Comparison of ENCODE assay signal across 1 cellular context in the genomic region with DNA sequence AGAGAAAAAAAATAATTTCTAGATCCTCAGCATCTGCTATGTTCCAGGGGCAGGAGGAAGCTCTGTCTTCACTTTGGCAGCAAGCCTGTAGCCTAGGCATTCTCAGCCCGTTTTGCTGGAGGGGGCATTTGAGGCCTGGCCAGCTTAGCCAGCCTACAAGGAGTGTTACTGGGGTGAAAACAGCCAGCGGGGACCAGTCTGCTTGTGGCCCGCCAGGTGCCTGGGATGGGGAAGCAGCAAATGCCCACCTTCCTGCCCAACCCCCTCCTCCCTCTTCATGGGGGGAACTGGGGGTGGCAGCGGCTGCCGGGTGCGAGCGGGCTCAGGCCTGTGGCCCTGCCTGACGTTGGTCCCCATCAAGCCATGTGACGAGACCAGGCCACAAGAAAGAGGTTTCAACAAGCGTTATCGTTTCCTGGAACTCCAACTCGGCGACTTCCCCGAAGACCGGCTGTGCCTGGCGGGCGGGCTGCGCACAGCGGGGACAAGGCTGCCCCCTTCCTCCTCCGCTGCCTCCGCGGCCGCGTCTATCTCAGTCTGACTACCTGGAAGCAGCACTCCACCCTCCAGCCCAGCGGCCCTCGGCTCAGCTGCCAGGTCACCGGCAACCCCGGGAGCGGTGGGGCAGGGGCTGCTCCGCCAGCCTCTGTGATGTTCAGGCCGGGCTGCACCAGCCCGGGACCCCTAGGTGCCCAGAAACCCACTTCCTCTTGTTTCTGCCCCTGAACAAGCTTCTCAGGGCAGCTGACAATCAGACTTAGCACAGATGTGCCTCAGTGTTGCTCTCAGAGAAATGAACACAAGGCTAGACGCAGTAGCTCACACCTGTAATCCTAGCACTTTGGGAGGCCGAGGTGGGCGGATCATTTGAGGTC.
TF ChIP-seq lines count a peak whose summit lies in the region.

No MANE protein-coding gene starts in this region.

TF ChIP-seq in GM12878, 131 proteins besides CTCF, POLR2A, EP300 and RAD21 (continued from another document):
- peak; percentile 66 for TF ChIP-seq RELA (IDR thresholded peaks at IDR 0.05; ENCODE audit: borderline replicate concordance, partially characterized antibody)
- TF ChIP-seq RUNX3 (IDR thresholded peaks at IDR 0.05; ENCODE audit: low read length), result peak; percentile 83
- TF ChIP-seq ZNF622 (IDR thresholded peaks at IDR 0.05), result no peak
- no peak for TF ChIP-seq HDAC6 (IDR thresholded peaks at IDR 0.05; ENCODE audit: unreplicated experiment)
- no peak for TF ChIP-seq ZNF207 (IDR thresholded peaks at IDR 0.05; ENCODE audit: borderline replicate concordance)
- TF ChIP-seq, protein P1, sequence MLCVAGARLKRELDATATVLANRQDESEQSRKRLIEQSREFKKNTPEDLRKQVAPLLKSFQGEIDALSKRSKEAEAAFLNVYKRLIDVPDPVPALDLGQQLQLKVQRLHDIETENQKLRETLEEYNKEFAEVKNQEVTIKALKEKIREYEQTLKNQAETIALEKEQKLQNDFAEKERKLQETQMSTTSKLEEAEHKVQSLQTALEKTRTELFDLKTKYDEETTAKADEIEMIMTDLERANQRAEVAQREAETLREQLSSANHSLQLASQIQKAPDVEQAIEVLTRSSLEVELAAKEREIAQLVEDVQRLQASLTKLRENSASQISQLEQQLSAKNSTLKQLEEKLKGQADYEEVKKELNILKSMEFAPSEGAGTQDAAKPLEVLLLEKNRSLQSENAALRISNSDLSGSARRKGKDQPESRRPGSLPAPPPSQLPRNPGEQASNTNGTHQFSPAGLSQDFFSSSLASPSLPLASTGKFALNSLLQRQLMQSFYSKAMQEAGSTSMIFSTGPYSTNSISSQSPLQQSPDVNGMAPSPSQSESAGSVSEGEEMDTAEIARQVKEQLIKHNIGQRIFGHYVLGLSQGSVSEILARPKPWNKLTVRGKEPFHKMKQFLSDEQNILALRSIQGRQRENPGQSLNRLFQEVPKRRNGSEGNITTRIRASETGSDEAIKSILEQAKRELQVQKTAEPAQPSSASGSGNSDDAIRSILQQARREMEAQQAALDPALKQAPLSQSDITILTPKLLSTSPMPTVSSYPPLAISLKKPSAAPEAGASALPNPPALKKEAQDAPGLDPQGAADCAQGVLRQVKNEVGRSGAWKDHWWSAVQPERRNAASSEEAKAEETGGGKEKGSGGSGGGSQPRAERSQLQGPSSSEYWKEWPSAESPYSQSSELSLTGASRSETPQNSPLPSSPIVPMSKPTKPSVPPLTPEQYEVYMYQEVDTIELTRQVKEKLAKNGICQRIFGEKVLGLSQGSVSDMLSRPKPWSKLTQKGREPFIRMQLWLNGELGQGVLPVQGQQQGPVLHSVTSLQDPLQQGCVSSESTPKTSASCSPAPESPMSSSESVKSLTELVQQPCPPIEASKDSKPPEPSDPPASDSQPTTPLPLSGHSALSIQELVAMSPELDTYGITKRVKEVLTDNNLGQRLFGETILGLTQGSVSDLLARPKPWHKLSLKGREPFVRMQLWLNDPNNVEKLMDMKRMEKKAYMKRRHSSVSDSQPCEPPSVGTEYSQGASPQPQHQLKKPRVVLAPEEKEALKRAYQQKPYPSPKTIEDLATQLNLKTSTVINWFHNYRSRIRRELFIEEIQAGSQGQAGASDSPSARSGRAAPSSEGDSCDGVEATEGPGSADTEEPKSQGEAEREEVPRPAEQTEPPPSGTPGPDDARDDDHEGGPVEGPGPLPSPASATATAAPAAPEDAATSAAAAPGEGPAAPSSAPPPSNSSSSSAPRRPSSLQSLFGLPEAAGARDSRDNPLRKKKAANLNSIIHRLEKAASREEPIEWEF (IDR thresholded peaks at IDR 0.05; ENCODE audit: insufficient replicate concordance, low read depth, low read length), result no peak
- TF ChIP-seq KDM1A (IDR thresholded peaks at IDR 0.05; ENCODE audit: borderline replicate concordance), result no peak
- TF ChIP-seq PBX3 (IDR thresholded peaks at IDR 0.05; ENCODE audit: insufficient replicate concordance, low read depth, low read length), result no peak
- TF ChIP-seq NFIC (IDR thresholded peaks at IDR 0.05; ENCODE audit: low read depth, low read length), result no peak; the same call in 1 of the 2 replicates
- TF ChIP-seq SMAD5 (IDR thresholded peaks at IDR 0.05; ENCODE audit: low read depth), result no peak
- TF ChIP-seq SUPT20H (IDR thresholded peaks at IDR 0.05; ENCODE audit: borderline replicate concordance, control insufficient read depth, low read depth, low read length), result no peak
- TF ChIP-seq EGR1 (IDR thresholded peaks at IDR 0.05; ENCODE audit: borderline replicate concordance in 1 of 2, low read depth in 2 of 2, low read length in 2 of 2), result peak in 1 of 2 experiments; percentile 60; a peak in 2 of 3 replicates
- TF ChIP-seq SP1 (IDR thresholded peaks at IDR 0.05; ENCODE audit: low read depth, low read length), result no peak
- no peak for TF ChIP-seq PKNOX1 (IDR thresholded peaks at IDR 0.05)
- TF ChIP-seq HDAC2 (IDR thresholded peaks at IDR 0.05), result no peak
- peak; percentile 47; the same call in 1 of the 2 replicates for TF ChIP-seq NBN (IDR thresholded peaks at IDR 0.05)
- TF ChIP-seq, protein P2, sequence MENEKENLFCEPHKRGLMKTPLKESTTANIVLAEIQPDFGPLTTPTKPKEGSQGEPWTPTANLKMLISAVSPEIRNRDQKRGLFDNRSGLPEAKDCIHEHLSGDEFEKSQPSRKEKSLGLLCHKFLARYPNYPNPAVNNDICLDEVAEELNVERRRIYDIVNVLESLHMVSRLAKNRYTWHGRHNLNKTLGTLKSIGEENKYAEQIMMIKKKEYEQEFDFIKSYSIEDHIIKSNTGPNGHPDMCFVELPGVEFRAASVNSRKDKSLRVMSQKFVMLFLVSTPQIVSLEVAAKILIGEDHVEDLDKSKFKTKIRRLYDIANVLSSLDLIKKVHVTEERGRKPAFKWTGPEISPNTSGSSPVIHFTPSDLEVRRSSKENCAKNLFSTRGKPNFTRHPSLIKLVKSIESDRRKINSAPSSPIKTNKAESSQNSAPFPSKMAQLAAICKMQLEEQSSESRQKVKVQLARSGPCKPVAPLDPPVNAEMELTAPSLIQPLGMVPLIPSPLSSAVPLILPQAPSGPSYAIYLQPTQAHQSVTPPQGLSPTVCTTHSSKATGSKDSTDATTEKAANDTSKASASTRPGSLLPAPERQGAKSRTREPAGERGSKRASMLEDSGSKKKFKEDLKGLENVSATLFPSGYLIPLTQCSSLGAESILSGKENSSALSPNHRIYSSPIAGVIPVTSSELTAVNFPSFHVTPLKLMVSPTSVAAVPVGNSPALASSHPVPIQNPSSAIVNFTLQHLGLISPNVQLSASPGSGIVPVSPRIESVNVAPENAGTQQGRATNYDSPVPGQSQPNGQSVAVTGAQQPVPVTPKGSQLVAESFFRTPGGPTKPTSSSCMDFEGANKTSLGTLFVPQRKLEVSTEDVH (IDR thresholded peaks at IDR 0.05; ENCODE audit: low read depth, partially characterized antibody), result no peak
- peak; percentile 44 for TF ChIP-seq KLF5 (IDR thresholded peaks at IDR 0.05; ENCODE audit: partially characterized antibody)
- no peak for TF ChIP-seq IRF4 (IDR thresholded peaks at IDR 0.05; ENCODE audit: low read depth, low read length)
